Comparison of ENCODE assay signal across 1 cellular context in genomic region chr15:58415636-58416035, GRCh38.
TF ChIP-seq lines count a peak whose summit lies in the region.

No MANE protein-coding gene starts in this region.

TF ChIP-seq in SK-N-SH, 30 proteins besides CTCF, POLR2A, EP300 and RAD21 (continued from another document):
- TF ChIP-seq REST (IDR thresholded peaks at IDR 0.05; ENCODE audit: low read depth, low read length) = no peak
- TF ChIP-seq, protein P1, sequence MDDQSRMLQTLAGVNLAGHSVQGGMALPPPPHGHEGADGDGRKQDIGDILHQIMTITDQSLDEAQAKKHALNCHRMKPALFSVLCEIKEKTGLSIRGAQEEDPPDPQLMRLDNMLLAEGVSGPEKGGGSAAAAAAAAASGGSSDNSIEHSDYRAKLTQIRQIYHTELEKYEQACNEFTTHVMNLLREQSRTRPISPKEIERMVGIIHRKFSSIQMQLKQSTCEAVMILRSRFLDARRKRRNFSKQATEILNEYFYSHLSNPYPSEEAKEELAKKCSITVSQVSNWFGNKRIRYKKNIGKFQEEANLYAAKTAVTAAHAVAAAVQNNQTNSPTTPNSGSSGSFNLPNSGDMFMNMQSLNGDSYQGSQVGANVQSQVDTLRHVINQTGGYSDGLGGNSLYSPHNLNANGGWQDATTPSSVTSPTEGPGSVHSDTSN (IDR thresholded peaks at IDR 0.05) = no peak
- TF ChIP-seq POLR2AphosphoS5 (IDR thresholded peaks at IDR 0.05; ENCODE audit: low read depth, low read length) = no peak
- TF ChIP-seq TAF1 (IDR thresholded peaks at IDR 0.05; ENCODE audit: borderline replicate concordance, low read depth, low read length) = no peak
- no peak for TF ChIP-seq RCOR1 (IDR thresholded peaks at IDR 0.05; ENCODE audit: low read length)
- no peak for TF ChIP-seq FOXJ3 (CRISPR knock-in tag; IDR thresholded peaks at IDR 0.05)
- no peak for TF ChIP-seq NFIC (IDR thresholded peaks at IDR 0.05; ENCODE audit: borderline replicate concordance)
